ENCODE assay signal across 26 cellular contexts in the genomic region with DNA sequence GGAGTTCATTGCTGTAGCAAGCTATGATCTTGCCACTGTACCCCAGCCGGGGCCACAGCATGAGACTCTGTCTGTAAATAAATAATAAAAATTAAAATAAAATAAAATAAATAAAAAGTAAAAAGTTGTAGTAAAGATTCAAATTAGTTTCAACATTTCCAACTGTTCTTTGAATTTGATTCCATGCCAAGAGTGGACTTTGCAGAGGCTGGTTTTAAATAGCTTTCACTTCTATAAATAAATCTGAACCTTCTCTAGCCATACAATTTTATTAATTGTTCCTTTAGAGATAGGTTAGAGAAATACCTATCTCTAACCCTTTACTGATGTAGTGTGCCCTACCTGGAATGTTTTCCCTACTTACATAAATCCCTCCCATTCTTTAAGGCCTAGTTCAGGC.
"Had no signal": no experiment of that assay in that cellular context is flagged by ENCODE, and none has a peak within 500 bp of the region (broad histone marks: within the 10 kb centered on the region; RNA-seq: fewer than 3 reads in every experiment).

No MANE protein-coding gene starts in this region.

- H3K4me3 ChIP-seq: breast epithelium, esophagus muscularis mucosa, heart left ventricle, left ventricle myocardium inferior, lung, mucosa of descending colon, pancreas, psoas muscle, transverse colon had no signal

- H3K27me3 Mint-ChIP-seq: activated T-cell treated with anti-CD3 and anti-CD28 coated beads, Interleukin-2, amount 50 U/mL, for 24 hours; dendritic cell treated with granulocyte-macrophage colony-stimulating factor and Interleukin-4, amounts not matched to agents 40 ng/mL and 50 ng/mL, for 4 days; naive B cell had no signal

- H3K4me1 ChIP-seq: breast epithelium, pancreas, psoas muscle had no signal

- H3K4me1 Mint-ChIP-seq: activated CD4-positive, alpha-beta memory T cell treated with anti-CD3 and anti-CD28 coated beads, Interleukin-2, amount 10 ng/mL, durations not matched to agents 7 days and 5 days; activated CD4-positive, alpha-beta T cell treated with anti-CD3 and anti-CD28 coated beads, Interleukin-2, amount 10 ng/mL, durations not matched to agents 7 days and 5 days; activated T-helper 17 cell treated with anti-CD3 and anti-CD28 coated beads, Interleukin-2, amount 50 U/mL, for 72 hours; naive B cell had no signal

- H3K36me3 Mint-ChIP-seq: naive B cell had no signal

- H3K27me3 ChIP-seq: breast epithelium, esophagus muscularis mucosa, heart left ventricle, pancreas, transverse colon had no signal

- ATAC-seq: activated T-helper 17 cell treated with anti-CD3 and anti-CD28 coated beads, Interleukin-2, amount 50 U/mL, for 72 hours; heart left ventricle; mucosa of descending colon; pancreas; psoas muscle had no signal

- H3K4me3 Mint-ChIP-seq: activated CD4-positive, alpha-beta memory T cell treated with anti-CD3 and anti-CD28 coated beads, Interleukin-2, amount 10 ng/mL, durations not matched to agents 7 days and 5 days; activated CD4-positive, alpha-beta T cell treated with anti-CD3 and anti-CD28 coated beads, Interleukin-2, amount 10 ng/mL, durations not matched to agents 7 days and 5 days; activated T-cell treated with anti-CD3 and anti-CD28 coated beads, Interleukin-2, amount 50 U/mL, for 24 hours; activated T-helper 17 cell treated with anti-CD3 and anti-CD28 coated beads, Interleukin-2, amount 50 U/mL, for 72 hours; dendritic cell treated with granulocyte-macrophage colony-stimulating factor and Interleukin-4, amounts not matched to agents 40 ng/mL and 50 ng/mL, for 4 days; naive B cell; nephron progenitor cell had no signal

- DNase-seq: activated CD4-positive, alpha-beta memory T cell treated with anti-CD3 and anti-CD28 coated beads, Interleukin-2, amount 10 ng/mL, durations not matched to agents 7 days and 5 days; activated CD4-positive, alpha-beta T cell treated with anti-CD3 and anti-CD28 coated beads for 1 hour; activated CD4-positive, alpha-beta T cell treated with anti-CD3 and anti-CD28 coated beads, Interleukin-2, amount 10 ng/mL, durations not matched to agents 7 days and 5 days; activated CD8-positive, alpha-beta memory T cell treated with anti-CD3 and anti-CD28 coated beads, Interleukin-2, amount 50 U/mL, for 48 hours; activated gamma-delta T cell treated with Interleukin-2 at 50 U/mL for 16 hours; activated naive CD4-positive, alpha-beta T cell treated with anti-CD3 and anti-CD28 coated beads, Interleukin-2, amount 50 U/mL, for 16 hours; activated T-cell treated with anti-CD3 and anti-CD28 coated beads, Interleukin-2, amount 50 U/mL, for 24 hours; amygdala; central memory CD4-positive, alpha-beta T cell; heart left ventricle; left ventricle myocardium inferior; mucosa of descending colon; naive B cell; nephron progenitor cell; pancreas; psoas muscle; stimulated activated CD4-positive, alpha-beta T cell treated with anti-CD3 and anti-CD28 coated beads, Interleukin-2, amount 100 ng/mL, for 48 hours; stimulated activated naive CD4-positive, alpha-beta T cell treated with Interleukin-2 at 50 U/mL for 16 hours; T-helper 2 cell; transverse colon had no signal

- H3K27ac Mint-ChIP-seq: activated CD4-positive, alpha-beta memory T cell treated with anti-CD3 and anti-CD28 coated beads, Interleukin-2, amount 10 ng/mL, durations not matched to agents 7 days and 5 days; activated CD4-positive, alpha-beta T cell treated with anti-CD3 and anti-CD28 coated beads, Interleukin-2, amount 10 ng/mL, durations not matched to agents 7 days and 5 days; activated T-cell treated with anti-CD3 and anti-CD28 coated beads, Interleukin-2, amount 50 U/mL, for 24 hours; activated T-helper 17 cell treated with anti-CD3 and anti-CD28 coated beads, Interleukin-2, amount 50 U/mL, for 72 hours; dendritic cell treated with granulocyte-macrophage colony-stimulating factor and Interleukin-4, amounts not matched to agents 40 ng/mL and 50 ng/mL, for 4 days; naive B cell; nephron progenitor cell had no signal

- H3K27ac ChIP-seq: breast epithelium, esophagus muscularis mucosa, heart left ventricle, left ventricle myocardium inferior, neutrophil, pancreas, psoas muscle, transverse colon had no signal

- H3K36me3 ChIP-seq: breast epithelium, esophagus muscularis mucosa, heart left ventricle, left ventricle myocardium inferior, neutrophil, pancreas, transverse colon had no signal

- H3K9me3 ChIP-seq: breast epithelium, esophagus muscularis mucosa, left ventricle myocardium inferior, mucosa of descending colon, neutrophil, pancreas, psoas muscle, transverse colon had no signal

- H3K9me3 Mint-ChIP-seq: activated CD4-positive, alpha-beta memory T cell treated with anti-CD3 and anti-CD28 coated beads, Interleukin-2, amount 10 ng/mL, durations not matched to agents 7 days and 5 days; activated CD4-positive, alpha-beta T cell treated with anti-CD3 and anti-CD28 coated beads, Interleukin-2, amount 10 ng/mL, durations not matched to agents 7 days and 5 days; activated T-cell treated with anti-CD3 and anti-CD28 coated beads, Interleukin-2, amount 50 U/mL, for 24 hours; activated T-helper 17 cell treated with anti-CD3 and anti-CD28 coated beads, Interleukin-2, amount 50 U/mL, for 72 hours; dendritic cell treated with granulocyte-macrophage colony-stimulating factor and Interleukin-4, amounts not matched to agents 40 ng/mL and 50 ng/mL, for 4 days; nephron progenitor cell had no signal
